In genomic region chr17:34386925-34387550, GRCh38 we compare ENCODE assay signal across 14 cellular contexts. TPM values are rescaled to one million over a fixed set of nuclear protein-coding genes. Genes with fewer than 3 reads are reported as not detected.
DNase-seq lines count a peak whose midpoint lies in the region; ATAC-seq lines count a peak whose summit lies in the region.
"Had no signal": no experiment of that assay in that cellular context is flagged by ENCODE, and none has a peak within 500 bp of the region (broad histone marks: within the 10 kb centered on the region; RNA-seq: fewer than 3 reads in every experiment).

No MANE protein-coding gene starts in this region.

- peaks cover 82% of the 10 kb centered on the region for H3K4me1 Mint-ChIP-seq in activated T-helper 2 cell treated with anti-CD3 and anti-CD28 coated beads, Interferon-gamma antibody, Interleukin-2, Interleukin-4, amounts not matched to agents 10 μg/mL and 5 μg/mL and 100 μg/mL, durations not matched to agents 14 hours and 24 hours and 36 hours (ENCODE audit: low read depth)
- H3K4me1 Mint-ChIP-seq: WTC11 had no signal

- no peak for ATAC-seq in HG02571 (IDR thresholded peaks at IDR 0.05; ENCODE audit: unreplicated experiment)
- ATAC-seq: WTC11 had no signal

- no peaks in the 10 kb centered on the region for H3K9me3 Mint-ChIP-seq in activated T-helper 2 cell treated with anti-CD3 and anti-CD28 coated beads, Interferon-gamma antibody, Interleukin-2, Interleukin-4, amounts not matched to agents 10 μg/mL and 5 μg/mL and 100 μg/mL, durations not matched to agents 14 hours and 24 hours and 36 hours
- H3K9me3 Mint-ChIP-seq: activated naive CD4-positive, alpha-beta T cell treated with anti-CD3 and anti-CD28 coated beads for 36 hours; neural progenitor cell; WTC11 had no signal

- no peaks in the 10 kb centered on the region for H3K27me3 Mint-ChIP-seq in activated T-helper 2 cell treated with anti-CD3 and anti-CD28 coated beads, Interferon-gamma antibody, Interleukin-2, Interleukin-4, amounts not matched to agents 10 μg/mL and 5 μg/mL and 100 μg/mL, durations not matched to agents 14 hours and 24 hours and 36 hours (ENCODE audit: low read depth)

- DNase-seq in Daoy (ENCODE audit: low read depth): peak; percentile 79
- DNase-seq in M059J (ENCODE audit: low read depth): peak; percentile 70
- no peak for DNase-seq in activated T-helper 2 cell treated with anti-CD3 and anti-CD28 coated beads, Interferon-gamma antibody, Interleukin-2, Interleukin-4, amounts not matched to agents 10 μg/mL and 5 μg/mL and 100 μg/mL, durations not matched to agents 14 hours and 24 hours and 36 hours (ENCODE audit: low spot score)
- peak; percentile 21 for DNase-seq in myocyte (ENCODE audit: low read depth)
- no peak for DNase-seq in stimulated activated CD4-positive, alpha-beta T cell treated with anti-CD3 and anti-CD28 coated beads, Interleukin-2, amount 100 ng/mL, for 48 hours
- no peak for DNase-seq in SKM-1 treated with dmso at 0.1 percent for 144 hours (lab: John Stamatoyannopoulos, UW; ENCODE audit: unreplicated experiment)
- DNase-seq in activated CD4-positive, alpha-beta T cell treated with anti-CD3 and anti-CD28 coated beads for 1 hour: no peak
- DNase-seq: activated naive CD4-positive, alpha-beta T cell treated with anti-CD3 and anti-CD28 coated beads for 36 hours; DMS53; stimulated activated CD4-positive, alpha-beta T cell treated with anti-CD3 and anti-CD28 coated beads, Interleukin-4, amount 100 ng/mL, for 24 hours; upper lobe of left lung had no signal

- intact Hi-C loops in activated T-helper 2 cell treated with anti-CD3 and anti-CD28 coated beads, Interferon-gamma antibody, Interleukin-2, Interleukin-4, amounts not matched to agents 10 μg/mL and 5 μg/mL and 100 μg/mL, durations not matched to agents 14 hours and 24 hours and 36 hours (cut with micrococcal nuclease): loop anchor here (5.0 to 10.0 kb wide), 5 partner anchors 115 to 1862 kb away; partner anchors contain the start of genes RFFL and SLFN5

- no peaks in the 10 kb centered on the region for H3K36me3 Mint-ChIP-seq in activated T-helper 2 cell treated with anti-CD3 and anti-CD28 coated beads, Interferon-gamma antibody, Interleukin-2, Interleukin-4, amounts not matched to agents 10 μg/mL and 5 μg/mL and 100 μg/mL, durations not matched to agents 14 hours and 24 hours and 36 hours (ENCODE audit: low read depth)
- H3K36me3 Mint-ChIP-seq: neural progenitor cell, WTC11 had no signal

- H3K4me3 Mint-ChIP-seq in activated T-helper 2 cell treated with anti-CD3 and anti-CD28 coated beads, Interferon-gamma antibody, Interleukin-2, Interleukin-4, amounts not matched to agents 10 μg/mL and 5 μg/mL and 100 μg/mL, durations not matched to agents 14 hours and 24 hours and 36 hours (ENCODE audit: low read depth): peak overlapping the region; percentile 23
- H3K4me3 Mint-ChIP-seq: activated naive CD4-positive, alpha-beta T cell treated with anti-CD3 and anti-CD28 coated beads for 36 hours; neural progenitor cell; WTC11 had no signal

- peak overlapping the region; percentile 94 for H3K27ac Mint-ChIP-seq in activated T-helper 2 cell treated with anti-CD3 and anti-CD28 coated beads, Interferon-gamma antibody, Interleukin-2, Interleukin-4, amounts not matched to agents 10 μg/mL and 5 μg/mL and 100 μg/mL, durations not matched to agents 14 hours and 24 hours and 36 hours
- H3K27ac Mint-ChIP-seq: activated naive CD4-positive, alpha-beta T cell treated with anti-CD3 and anti-CD28 coated beads for 36 hours; neural progenitor cell; WTC11 had no signal

RNA-seq across cellular contexts. Expression of gene CCL1, which starts 24.0 kb away (rescaled TPM):
- total RNA-seq in Daoy (2014; rRNA removed; shearing (Covaris generic)): not detected in 2 replicates
- not detected in 2 replicates for total RNA-seq in M059J (2014; rRNA removed; shearing (Covaris generic))
- 88.1 and 98.4 TPM in 2 replicates for total RNA-seq in activated T-helper 2 cell treated with anti-CD3 and anti-CD28 coated beads, Interferon-gamma antibody, Interleukin-2, Interleukin-4, amounts not matched to agents 10 μg/mL and 5 μg/mL and 100 μg/mL, durations not matched to agents 14 hours and 24 hours and 36 hours
- not detected in 2 replicates for total RNA-seq in myocyte
- not detected for polyA plus RNA-seq in myocyte (2012)
- total RNA-seq: activated naive CD4-positive, alpha-beta T cell treated with anti-CD3 and anti-CD28 coated beads for 36 hours; upper lobe of left lung; WTC11 had no signal

RNA-seq across cellular contexts. Expression of gene CCL13, which starts 30.8 kb away (rescaled TPM):
- not detected in 2 replicates for total RNA-seq in Daoy (2014; rRNA removed; shearing (Covaris generic))
- total RNA-seq in M059J (2014; rRNA removed; shearing (Covaris generic)): not detected in 2 replicates
- total RNA-seq in activated T-helper 2 cell treated with anti-CD3 and anti-CD28 coated beads, Interferon-gamma antibody, Interleukin-2, Interleukin-4, amounts not matched to agents 10 μg/mL and 5 μg/mL and 100 μg/mL, durations not matched to agents 14 hours and 24 hours and 36 hours: not detected in 2 replicates
- total RNA-seq in myocyte: not detected in 2 replicates
- not detected for polyA plus RNA-seq in myocyte (2012)
- total RNA-seq: activated naive CD4-positive, alpha-beta T cell treated with anti-CD3 and anti-CD28 coated beads for 36 hours; WTC11 had no signal

Comparison
In these comparisons a context has a peak if more than half of its experiments do, and no peak if none do; other contexts are left out.
1. DNase-seq: peak in Daoy (single experiment), M059J (single experiment) and myocyte (single experiment); none in activated T-helper 2 cell treated with anti-CD3 and anti-CD28 coated beads, Interferon-gamma antibody, Interleukin-2, Interleukin-4, amounts not matched to agents 10 μg/mL and 5 μg/mL and 100 μg/mL, durations not matched to agents 14 hours and 24 hours and 36 hours (single experiment), stimulated activated CD4-positive, alpha-beta T cell treated with anti-CD3 and anti-CD28 coated beads, Interleukin-2, amount 100 ng/mL, for 48 hours (0 of 2), SKM-1 treated with dmso at 0.1 percent for 144 hours (single experiment) and activated CD4-positive, alpha-beta T cell treated with anti-CD3 and anti-CD28 coated beads for 1 hour (single experiment).
2. RNA of gene CCL1, which starts 24.0 kb away (total RNA-seq): 88.1 to 98.4 TPM in activated T-helper 2 cell treated with anti-CD3 and anti-CD28 coated beads, Interferon-gamma antibody, Interleukin-2, Interleukin-4, amounts not matched to agents 10 μg/mL and 5 μg/mL and 100 μg/mL, durations not matched to agents 14 hours and 24 hours and 36 hours; not detected in Daoy, not detected in M059J and not detected in myocyte; every median in the first group is over 10 times any median in the second.